Comparison of ENCODE assay signal across 17 cellular contexts in the genomic region with DNA sequence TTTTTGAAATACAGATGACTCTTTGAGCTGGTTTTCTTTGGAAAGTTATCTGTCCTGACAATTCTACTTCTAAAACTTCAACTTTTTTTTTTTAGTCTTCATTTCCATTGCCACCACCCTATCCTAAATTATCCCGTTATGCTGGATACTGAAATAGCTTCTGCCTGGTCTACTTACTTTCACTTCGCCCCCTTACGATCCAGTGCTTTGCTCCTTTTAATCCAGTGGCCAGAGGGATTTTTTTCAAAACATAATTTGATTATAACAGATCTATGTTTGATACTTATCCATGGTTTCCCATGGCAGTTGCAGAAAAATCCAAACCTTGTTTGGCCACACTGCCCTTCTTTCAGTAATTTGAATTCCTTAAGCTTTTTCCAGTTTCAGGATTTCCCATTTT. TPM values are rescaled to one million over a fixed set of nuclear protein-coding genes. Genes with fewer than 3 reads are reported as not detected.
DNase-seq lines count a peak whose midpoint lies in the region; FAIRE-seq and TF ChIP-seq lines count a peak whose summit lies in the region.
"Had no signal": no experiment of that assay in that cellular context is flagged by ENCODE, and none has a peak within 500 bp of the region (broad histone marks: within the 10 kb centered on the region; RNA-seq: fewer than 3 reads in every experiment).

No MANE protein-coding gene starts in this region.

- FAIRE-seq in astrocyte (lab: Jason Lieb, UNC) = no peak
- FAIRE-seq: RCC 7860 had no signal

- H3K36me3 ChIP-seq in mammary epithelial cell (ENCODE audit: insufficient read depth, low read length) = no peaks in the 10 kb centered on the region
- no peaks in the 10 kb centered on the region for H3K36me3 ChIP-seq in breast epithelium
- peaks cover 3% of the 10 kb centered on the region for H3K36me3 ChIP-seq in astrocyte (ENCODE audit: insufficient read depth, low read length)
- H3K36me3 ChIP-seq in muscle layer of duodenum (ENCODE audit: control insufficient read depth in 1 of 2, insufficient read depth in 2 of 2, low read length in 2 of 2) = peaks cover 4 to 5% of the 10 kb centered on the region in 2 donors
- H3K36me3 ChIP-seq in tibial artery = peaks cover 0 to 15% (median 3%) of the 10 kb centered on the region in 3 donors
- H3K36me3 ChIP-seq: HAP-1, right lobe of liver had no signal

- H4K20me1 ChIP-seq in mammary epithelial cell (ENCODE audit: insufficient read depth, low read length) = no peaks in the 10 kb centered on the region
- H4K20me1 ChIP-seq in astrocyte (ENCODE audit: insufficient read depth, low read length) = peaks cover 72% of the 10 kb centered on the region

- peaks cover 29% of the 10 kb centered on the region for H3K4me1 Mint-ChIP-seq in astrocyte (ENCODE audit: low read depth, unreplicated experiment)

- no peaks in the 10 kb centered on the region for H3K9me3 ChIP-seq in mammary epithelial cell (replicated peaks; ENCODE audit: insufficient read depth, low read length)
- H3K9me3 ChIP-seq in breast epithelium = no peaks in the 10 kb centered on the region
- H3K9me3 ChIP-seq in astrocyte (ENCODE audit: insufficient read depth, low read depth, low read length) = no peaks in the 10 kb centered on the region
- H3K9me3 ChIP-seq in muscle layer of duodenum (ENCODE audit: control insufficient read depth in 1 of 2, low read length in 2 of 2) = no peaks in the 10 kb centered on the region
- H3K9me3 ChIP-seq in tibial artery = no peaks in the 10 kb centered on the region
- H3K9me3 ChIP-seq: HAP-1, right lobe of liver had no signal

- H3K36me3 Mint-ChIP-seq in astrocyte (ENCODE audit: low read depth, unreplicated experiment) = peaks cover 3% of the 10 kb centered on the region

- H3K27me3 ChIP-seq in mammary epithelial cell (ENCODE audit: insufficient read depth, low read length) (no peaks in the 10 kb centered on the region), breast epithelium (no peaks in the 10 kb centered on the region), astrocyte (ENCODE audit: insufficient read depth, low read length) (no peaks in the 10 kb centered on the region), muscle layer of duodenum (ENCODE audit: low read depth, low read length) (no peaks in the 10 kb centered on the region), tibial artery (no peaks in the 10 kb centered on the region)
- H3K27me3 ChIP-seq: right lobe of liver had no signal

- peaks cover 80% of the 10 kb centered on the region for H3K79me2 ChIP-seq in mammary epithelial cell (ENCODE audit: insufficient read depth, low read length)
- H3K79me2 ChIP-seq in astrocyte (ENCODE audit: insufficient read depth, low read length) = peaks cover 92% of the 10 kb centered on the region

- DNase-seq in mammary epithelial cell (no peak), breast epithelium (ENCODE audit: low spot score in 2 of 2) (no peak), astrocyte (ENCODE audit: low read depth) (no peak), tibial artery (no peak), head of caudate nucleus (no peak), AG08395 (ENCODE audit: low spot score) (no peak), cerebellar nuclear complex (lab: John Stamatoyannopoulos, UW) (no peak)
- DNase-seq: activated effector memory CD4-positive, alpha-beta T cell treated with anti-CD3 and anti-CD28 coated beads, Interleukin-2, amount 50 U/mL, for 16 hours; NCI-H1694 treated with DMSO at 0.1 percent for 48 hours; nephron progenitor cell; right lobe of liver; T-helper 9 cell had no signal

- H3K4me3 ChIP-seq in mammary epithelial cell (replicated peaks in 1 of 3; ENCODE audit: insufficient read depth in 1 of 3, low read depth in 2 of 3, low read length in 3 of 3) = peak overlapping the region; percentile 25 to 48 (median 43)
- no peak overlapping the region for H3K4me3 ChIP-seq in breast epithelium
- H3K4me3 ChIP-seq in astrocyte (ENCODE audit: insufficient read depth, low read depth, low read length) = no peak overlapping the region
- peak overlapping the region; percentile 10 to 42 for H3K4me3 ChIP-seq in muscle layer of duodenum (ENCODE audit: low read depth in 1 of 2, low read length in 2 of 2)
- peak overlapping the region; percentile 9 to 23 for H3K4me3 ChIP-seq in tibial artery
- H3K4me3 ChIP-seq: HAP-1, right lobe of liver had no signal

- peaks cover 4% of the 10 kb centered on the region for H3K4me1 ChIP-seq in mammary epithelial cell (ENCODE audit: insufficient read depth, low read length)
- H3K4me1 ChIP-seq in breast epithelium = no peaks in the 10 kb centered on the region
- no peaks in the 10 kb centered on the region for H3K4me1 ChIP-seq in astrocyte (ENCODE audit: insufficient read depth, low read length)
- H3K4me1 ChIP-seq in muscle layer of duodenum (ENCODE audit: control insufficient read depth in 1 of 2, insufficient read depth in 2 of 2, low read length in 2 of 2) = peaks cover 0 to 35% of the 10 kb centered on the region in 2 donors
- H3K4me1 ChIP-seq in tibial artery = peaks cover 0 to 50% (median 10%) of the 10 kb centered on the region in 4 donors
- H3K4me1 ChIP-seq: HAP-1 had no signal

- H2AFZ ChIP-seq in mammary epithelial cell (ENCODE audit: low read depth, low read length) = no peak overlapping the region
- no peak overlapping the region for H2AFZ ChIP-seq in astrocyte (ENCODE audit: low read depth, low read length)

- H3K27ac Mint-ChIP-seq in astrocyte (ENCODE audit: unreplicated experiment) = no peak overlapping the region

- H3K4me3 Mint-ChIP-seq in astrocyte (ENCODE audit: unreplicated experiment) = no peak overlapping the region
- H3K4me3 Mint-ChIP-seq: brain, nephron progenitor cell had no signal

- H3K4me2 ChIP-seq in mammary epithelial cell (ENCODE audit: insufficient read depth, low read depth, low read length) (peak overlapping the region; percentile 86), astrocyte (ENCODE audit: low read length) (peak overlapping the region; percentile 10)

- TF ChIP-seq CTCF in mammary epithelial cell (conservative IDR thresholded peaks at IDR 0.05 in 1 of 2, IDR thresholded peaks at IDR 0.05 in 1 of 2; ENCODE audit: extremely low read depth in 1 of 2, insufficient read depth in 1 of 2, low read depth in 1 of 2, low read length in 2 of 2) (no peak), breast epithelium (IDR thresholded peaks at IDR 0.05) (no peak), astrocyte (IDR thresholded peaks at IDR 0.05; ENCODE audit: insufficient read depth, low read depth, low read length) (no peak), tibial artery (IDR thresholded peaks at IDR 0.05) (no peak)

- no TSS peak for BruUV-seq in mammary epithelial cell (replicated peaks; lab: Mats Ljungman, UMichigan)

- peak overlapping the region; percentile 35 for H3K27ac ChIP-seq in mammary epithelial cell (ENCODE audit: insufficient read depth, low read depth, low read length)
- peak overlapping the region in 1 of 2 donors; percentile 14 for H3K27ac ChIP-seq in breast epithelium
- H3K27ac ChIP-seq in astrocyte (ENCODE audit: low read depth, low read length) = no peak overlapping the region
- H3K27ac ChIP-seq in muscle layer of duodenum (ENCODE audit: low read length) = no peak overlapping the region
- H3K27ac ChIP-seq in tibial artery = peak overlapping the region; percentile 48 to 55
- H3K27ac ChIP-seq: right lobe of liver had no signal

- no peaks in the 10 kb centered on the region for H3K9me3 Mint-ChIP-seq in astrocyte (ENCODE audit: unreplicated experiment)
- H3K9me3 Mint-ChIP-seq: brain; nephron progenitor cell; stimulated activated naive CD8-positive, alpha-beta T cell treated with anti-CD3 and anti-CD28 coated beads, Interleukin-15, Interleukin-2, amounts not matched to agents 100 ng/mL and 50 ng/mL, for 24 hours had no signal

- TF ChIP-seq POLR2A in breast epithelium (IDR thresholded peaks at IDR 0.05) = no peak

- H3K27me3 Mint-ChIP-seq in astrocyte (ENCODE audit: low read depth, unreplicated experiment) = no peaks in the 10 kb centered on the region
- H3K27me3 Mint-ChIP-seq: brain; stimulated activated naive CD8-positive, alpha-beta T cell treated with anti-CD3 and anti-CD28 coated beads, Interleukin-15, Interleukin-2, amounts not matched to agents 100 ng/mL and 50 ng/mL, for 24 hours had no signal

- intact Hi-C loops in mammary epithelial cell (cut with micrococcal nuclease) = no loop called here
- intact Hi-C loops in breast epithelium (cut with DNase I; ENCODE audit: low total_unique reads) = no loop called here
- intact Hi-C loops in tibial artery (cut with DNase I; ENCODE audit: low total_unique reads) = no loop called here
- intact Hi-C loops in head of caudate nucleus (cut with DNase I) = no loop called here

- CTCF ChIA-PET in mammary epithelial cell (lab: Charles Lee; ENCODE audit: low non-redundant PET) = interaction anchor here (0.5 to 0.7 kb wide), 2 partner anchors 30 to 55 kb away, joined by 3 to 12 read pairs; no protein-coding TSS in a partner anchor

- H3K9ac ChIP-seq in mammary epithelial cell (ENCODE audit: insufficient read depth, low read length) (peak overlapping the region; percentile 37), astrocyte (ENCODE audit: low read length) (no peak overlapping the region)

- in situ Hi-C loops in mammary epithelial cell (cut with MboI; ENCODE audit: low sequenced_read_pairs in 2 of 2) = no loop called here

- dilution Hi-C loops in mammary epithelial cell (cut with HindIII; ENCODE audit: low sequenced_read_pairs) = loop anchor here (5.0 kb wide), 1 partner anchor 52 kb away; no protein-coding TSS in a partner anchor

- 7% methylated on average over 2 of the region's 3 CpGs for WGBS in mammary epithelial cell (ENCODE audit: low coverage, missing lambda C conversion rate)

RNA-seq across cellular contexts. Expression of gene ASXL1, which starts 27.4 kb away (rescaled TPM):
- total RNA-seq in mammary epithelial cell = 10 to 100 TPM; 37.2 to 60.1 TPM
- 23.8 TPM for polyA plus RNA-seq in mammary epithelial cell
- polyA minus RNA-seq in mammary epithelial cell = 41.9 TPM
- total RNA-seq in breast epithelium = 100 to 1,000 TPM in 1 of 3 donors, 10 to 100 TPM in 2; 73.3 to 102 (median 97.3) TPM
- total RNA-seq in astrocyte = 61.1 and 62.4 TPM in 2 replicates

Comparison
In these comparisons a context has a peak if more than half of its experiments do, and no peak if none do; other contexts are left out.
1. H3K4me3 ChIP-seq: peak in mammary epithelial cell (3 of 3), muscle layer of duodenum (2 of 2) and tibial artery (2 of 2); none in breast epithelium (0 of 3) and astrocyte (single experiment).
2. H3K27ac ChIP-seq: peak in mammary epithelial cell (single experiment) and tibial artery (2 of 2); none in astrocyte (single experiment) and muscle layer of duodenum (single experiment).